ENCODE assay signal across 8 cellular contexts in the genomic region with DNA sequence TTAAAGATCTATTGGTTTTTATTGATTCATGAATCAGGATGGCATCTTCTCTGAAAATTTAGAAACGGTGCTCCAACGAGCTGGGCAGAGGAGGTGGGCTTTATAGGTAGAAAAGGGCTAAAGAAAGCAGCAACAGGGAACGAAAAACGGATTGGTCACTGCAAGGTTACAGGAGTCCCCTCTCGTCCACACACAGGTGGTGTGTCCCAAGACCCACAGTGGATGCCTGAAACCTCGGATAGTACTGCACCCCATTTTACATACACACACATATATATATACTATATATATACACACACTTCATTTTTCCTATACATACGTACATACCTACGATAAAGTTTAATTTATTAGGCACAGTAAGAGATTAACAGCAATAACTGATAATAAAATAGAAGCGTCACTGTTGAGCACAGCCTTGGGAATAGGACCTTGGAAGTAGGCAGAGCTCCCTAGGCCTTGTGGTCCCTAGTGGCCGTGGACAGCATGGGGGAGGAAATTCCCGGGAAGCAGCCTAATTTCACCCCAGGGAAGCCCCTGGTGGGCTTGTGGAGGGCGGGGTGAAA. TPM values are rescaled to one million over a fixed set of nuclear protein-coding genes. Genes with fewer than 3 reads are reported as not detected.
DNase-seq lines count a peak whose midpoint lies in the region; ATAC-seq and TF ChIP-seq lines count a peak whose summit lies in the region.

No MANE protein-coding gene starts in this region.

- no peak for TF ChIP-seq CTCF in brain (conservative IDR thresholded peaks at IDR 0.05)
- peak; percentile 13 for TF ChIP-seq CTCF in lower lobe of right lung (IDR thresholded peaks at IDR 0.05)
- no peak for TF ChIP-seq CTCF in upper lobe of left lung (IDR thresholded peaks at IDR 0.05)

- H3K4me1 ChIP-seq in lower lobe of right lung (peaks cover 22% of the 10 kb centered on the region), upper lobe of left lung (peaks cover 15 to 19% (median 18%) of the 10 kb centered on the region in 4 donors)

- H3K36me3 ChIP-seq in lower lobe of right lung (peaks cover 17% of the 10 kb centered on the region), upper lobe of left lung (peaks cover under 1 to 15% (median 5%) of the 10 kb centered on the region in 4 donors)

- H3K4me3 Mint-ChIP-seq in activated T-cell treated with anti-CD3 and anti-CD28 coated beads, Interleukin-2, amount 50 U/mL, for 72 hours, result peak overlapping the region; percentile 63 to 84
- peak overlapping the region; percentile 86 to 92 (median 87) for H3K4me3 Mint-ChIP-seq in brain

- H3K27me3 ChIP-seq in lower lobe of right lung (ENCODE audit: low read depth) (no peaks in the 10 kb centered on the region), upper lobe of left lung (no peaks in the 10 kb centered on the region)

- H3K4me1 Mint-ChIP-seq in activated T-cell treated with anti-CD3 and anti-CD28 coated beads, Interleukin-2, amount 50 U/mL, for 72 hours (ENCODE audit: low read depth), result peaks cover 55% of the 10 kb centered on the region
- peaks cover 22% of the 10 kb centered on the region for H3K4me1 Mint-ChIP-seq in brain

- WGBS in upper lobe of left lung, 2 donors, result 64 to 66% methylated on average over 12 of the region's 12 CpGs

- peaks cover 0 to 4% of the 10 kb centered on the region in 2 donors for H3K9me3 Mint-ChIP-seq in activated T-cell treated with anti-CD3 and anti-CD28 coated beads, Interleukin-2, amount 50 U/mL, for 72 hours
- H3K9me3 Mint-ChIP-seq in brain, result peaks cover 0 to 9% (median 0%) of the 10 kb centered on the region in 5 experiments

- H3K27me3 Mint-ChIP-seq in activated T-cell treated with anti-CD3 and anti-CD28 coated beads, Interleukin-2, amount 50 U/mL, for 72 hours (ENCODE audit: low read depth), result no peaks in the 10 kb centered on the region
- peaks cover 9% of the 10 kb centered on the region for H3K27me3 Mint-ChIP-seq in brain

- no peak for DNase-seq in activated T-cell treated with anti-CD3 and anti-CD28 coated beads, Interleukin-2, amount 50 U/mL, for 72 hours
- DNase-seq in activated T-cell treated with anti-CD3 and anti-CD28 coated beads for 4 hours, result no peak
- no peak for DNase-seq in lower lobe of right lung
- no peak for DNase-seq in upper lobe of left lung
- no peak for DNase-seq in stimulated activated CD4-positive, alpha-beta T cell treated with anti-CD3 and anti-CD28 coated beads, Interleukin-2, amount 100 ng/mL, for 24 hours
- DNase-seq in HPDE6-E6E7 (ENCODE audit: extremely low spot score), result no peak

- H3K4me3 ChIP-seq in lower lobe of right lung, result peak overlapping the region; percentile 79
- H3K4me3 ChIP-seq in upper lobe of left lung, result peak overlapping the region in 3 of 4 donors; percentile 78 to 96 (median 93)

- H3K27ac ChIP-seq in lower lobe of right lung (peak overlapping the region; percentile 85), upper lobe of left lung (peak overlapping the region; percentile 70 to 92 (median 87))

- intact Hi-C loops in lower lobe of right lung (cut with DNase I), result no loop called here

- H3K9me3 ChIP-seq in lower lobe of right lung (no peaks in the 10 kb centered on the region), upper lobe of left lung (no peaks in the 10 kb centered on the region)

- no peak overlapping the region for H3K27ac Mint-ChIP-seq in activated T-cell treated with anti-CD3 and anti-CD28 coated beads, Interleukin-2, amount 50 U/mL, for 72 hours
- H3K27ac Mint-ChIP-seq in brain, result peak overlapping the region in 4 of 5 experiments; percentile 20 to 36 (median 24)

- no peak for ATAC-seq in activated T-cell treated with anti-CD3 and anti-CD28 coated beads, Interleukin-2, amount 50 U/mL, for 72 hours (replicated peaks in 1 of 2)
- ATAC-seq in lower lobe of right lung (peak in 1 of 2 donors; percentile 9), upper lobe of left lung (ENCODE audit: low FRiP score in 2 of 2) (peak; percentile 1 to 28), GM21447 (IDR thresholded peaks at IDR 0.05; ENCODE audit: unreplicated experiment) (no peak)

- no peak for TF ChIP-seq POLR2A in upper lobe of left lung (IDR thresholded peaks at IDR 0.05)

- H3K36me3 Mint-ChIP-seq in activated T-cell treated with anti-CD3 and anti-CD28 coated beads, Interleukin-2, amount 50 U/mL, for 72 hours (ENCODE audit: insufficient read depth in 2 of 2), result peaks cover 0 to 4% of the 10 kb centered on the region in 2 donors
- peaks cover 13% of the 10 kb centered on the region for H3K36me3 Mint-ChIP-seq in brain

- no peak for TF ChIP-seq EP300 in upper lobe of left lung (IDR thresholded peaks at IDR 0.05)

RNA-seq across cellular contexts. Expression of gene NUB1, which starts 0.7 kb away (rescaled TPM):
- 10 to 100 TPM; 79.0 to 84.1 TPM for total RNA-seq in activated T-cell treated with anti-CD3 and anti-CD28 coated beads, Interleukin-2, amount 50 U/mL, for 72 hours
- polyA plus RNA-seq in brain (ENCODE audit: insufficient read depth, low read depth, low replicate concordance), result 50.3 TPM
- total RNA-seq in lower lobe of right lung, result 53.7 TPM
- total RNA-seq in upper lobe of left lung, result 10 to 100 TPM; 37.0 to 80.0 (median 50.0) TPM

Comparison
In these comparisons a context has a peak if more than half of its experiments do, and no peak if none do; other contexts are left out.
1. ATAC-seq: peak in upper lobe of left lung (2 of 2); none in activated T-cell treated with anti-CD3 and anti-CD28 coated beads, Interleukin-2, amount 50 U/mL, for 72 hours (0 of 2) and GM21447 (single experiment).